Comparison of ENCODE assay signal across 19 cellular contexts in genomic region chr2:147468349-147468748, GRCh38.
"Had no signal": no experiment of that assay in that cellular context is flagged by ENCODE, and none has a peak within 500 bp of the region (broad histone marks: within the 10 kb centered on the region; RNA-seq: fewer than 3 reads in every experiment).

No MANE protein-coding gene starts in this region.

- H3K27me3 ChIP-seq: adrenal gland, breast epithelium, Peyer's patch had no signal

- H3K4me1 ChIP-seq: breast epithelium, Peyer's patch had no signal

- H3K9me3 ChIP-seq: adrenal gland, breast epithelium, Peyer's patch had no signal

- H3K4me3 ChIP-seq: adrenal gland, breast epithelium, Peyer's patch had no signal

- DNase-seq: activated CD4-positive, alpha-beta T cell treated with anti-CD3 and anti-CD28 coated beads for 4 hours; activated CD8-positive, alpha-beta memory T cell treated with anti-CD3 and anti-CD28 coated beads, Interleukin-2, amount 50 U/mL, for 4 hours; activated CD8-positive, alpha-beta T cell treated with anti-CD3 and anti-CD28 coated beads for 36 hours; activated naive CD4-positive, alpha-beta T cell treated with anti-CD3 and anti-CD28 coated beads, Interleukin-2, amount 50 U/mL, for 16 hours; activated naive CD8-positive, alpha-beta T cell treated with anti-CD3 and anti-CD28 coated beads, Interleukin-2, amount 10 ng/mL, durations not matched to agents 7 days and 5 days; activated T-cell treated with anti-CD3 and anti-CD28 coated beads, Interleukin-2, amount 50 U/mL, for 72 hours; adrenal gland; anterior cingulate cortex; caudate nucleus; Kasumi-1; NCI-H1048; NCI-H187; NCI-H2081; NCI-H510A treated with DMSO at 0.1 percent for 48 hours; NCI-H774; OCI-M1; Peyer's patch; SHP77 had no signal

- H3K36me3 ChIP-seq: adrenal gland, breast epithelium, Peyer's patch had no signal

- H3K27ac ChIP-seq: adrenal gland, breast epithelium, Peyer's patch had no signal
